1 cellular context compared by ENCODE assay signal in genomic region chrX:155216179-155216939, GRCh38.
A peak's percentile ranks its signal among the peaks of the same experiment; 100 is the strongest.
TF ChIP-seq lines count a peak whose summit lies in the region.

Gene VBP1 (plus strand): TSS chrX:155216460. CDS start chrX:155216483, 23 bp downstream.

TF ChIP-seq in K562, 482 proteins besides CTCF, POLR2A, EP300 and RAD21 (continued from another document and continues in another):
- TF ChIP-seq RBM14 (IDR thresholded peaks at IDR 0.05; ENCODE audit: borderline replicate concordance, insufficient read depth, low read depth, low read length) (no peak), TEAD2 (tag; IDR thresholded peaks at IDR 0.05) (no peak), PHB (CRISPR knock-in tag; IDR thresholded peaks at IDR 0.05) (no peak), CREB3 (tag; conservative IDR thresholded peaks at IDR 0.05; ENCODE audit: low read depth) (no peak), ZNF124 (CRISPR knock-in tag; IDR thresholded peaks at IDR 0.05) (no peak), MIER1 (IDR thresholded peaks at IDR 0.05; ENCODE audit: low read depth) (no peak), TEAD4 (IDR thresholded peaks at IDR 0.05; ENCODE audit: low read length) (no peak), TEAD4 (CRISPR knock-in tag; IDR thresholded peaks at IDR 0.05; ENCODE audit: borderline replicate concordance) (no peak), RBM25 (IDR thresholded peaks at IDR 0.05; ENCODE audit: low read depth, low read length, severe bottlenecking) (peak; percentile 91), GTF2B (IDR thresholded peaks at IDR 0.05; ENCODE audit: extremely low read depth, insufficient read length) (no peak), ZKSCAN1 (IDR thresholded peaks at IDR 0.05; ENCODE audit: low read depth, low read length) (no peak), ARID4B (CRISPR knock-in tag; IDR thresholded peaks at IDR 0.05) (no peak), POLR2G (IDR thresholded peaks at IDR 0.05; ENCODE audit: low read depth, low read length) (peak; percentile 99), CREB5 (CRISPR knock-in tag; IDR thresholded peaks at IDR 0.05) (no peak), KLF6 (CRISPR knock-in tag; IDR thresholded peaks at IDR 0.05; ENCODE audit: borderline replicate concordance) (no peak), ZKSCAN3 (CRISPR knock-in tag; IDR thresholded peaks at IDR 0.05) (no peak), KAT7 (CRISPR knock-in tag; IDR thresholded peaks at IDR 0.05; ENCODE audit: borderline replicate concordance) (no peak), SAFB (IDR thresholded peaks at IDR 0.05; ENCODE audit: borderline replicate concordance, low read depth, low read length) (no peak), NCOA1 (IDR thresholded peaks at IDR 0.05; ENCODE audit: low read depth) (no peak), NR2C2 (CRISPR knock-in tag; IDR thresholded peaks at IDR 0.05) (no peak), NR2C2 (tag; IDR thresholded peaks at IDR 0.05) (no peak), RHOXF2B (CRISPR knock-in tag; conservative IDR thresholded peaks at IDR 0.05) (no peak), TBP (optimal IDR thresholded peaks at IDR 0.05; ENCODE audit: low read depth, low read length) (peak; percentile 86), ETS1 (conservative IDR thresholded peaks at IDR 0.05; ENCODE audit: control insufficient read depth, low read depth, low read length) (0 out of 2 replicates have a peak, but pooled peaks have one; percentile 10), ZNF212 (CRISPR knock-in tag; IDR thresholded peaks at IDR 0.05) (no peak), ZNF318 (IDR thresholded peaks at IDR 0.05; ENCODE audit: borderline replicate concordance in 1 of 2, low read depth in 1 of 2) (no peak), ZFPM2 (CRISPR knock-in tag; IDR thresholded peaks at IDR 0.05) (no peak), PYGO2 (tag; IDR thresholded peaks at IDR 0.05) (no peak), ZNF239 (CRISPR knock-in tag; IDR thresholded peaks at IDR 0.05) (no peak), NCOA6 (IDR thresholded peaks at IDR 0.05) (no peak), FOS (IDR thresholded peaks at IDR 0.05; ENCODE audit: extremely low read depth, insufficient read length) (peak; percentile 92), YY1 (IDR thresholded peaks at IDR 0.05; ENCODE audit: borderline replicate concordance in 1 of 3, control insufficient read depth in 1 of 3, extremely low read depth in 1 of 3, insufficient read depth in 3 of 3, insufficient read length in 1 of 3, insufficient replicate concordance in 2 of 3, low read depth in 1 of 3, low read length in 2 of 3) (peak; percentile 76 to 97 (median 91)), SMARCA4 (IDR thresholded peaks at IDR 0.05) (no peak), PREB (CRISPR knock-in tag; IDR thresholded peaks at IDR 0.05) (no peak), ZFP91 (CRISPR knock-in tag; IDR thresholded peaks at IDR 0.05) (no peak), MEF2D (tag; conservative IDR thresholded peaks at IDR 0.05; ENCODE audit: low read depth) (no peak), PRMT5 (CRISPR knock-in tag; IDR thresholded peaks at IDR 0.05) (no peak), SMC3 (conservative IDR thresholded peaks at IDR 0.05; ENCODE audit: insufficient read depth, low read depth, low read length) (0 out of 2 replicates have a peak, but pooled peaks have one; percentile 16), FOXP4 (CRISPR knock-in tag; IDR thresholded peaks at IDR 0.05; ENCODE audit: borderline replicate concordance) (no peak), BMI1 (IDR thresholded peaks at IDR 0.05; ENCODE audit: low read length) (no peak)
